ENCODE assay signal across 8 cellular contexts in the genomic region with DNA sequence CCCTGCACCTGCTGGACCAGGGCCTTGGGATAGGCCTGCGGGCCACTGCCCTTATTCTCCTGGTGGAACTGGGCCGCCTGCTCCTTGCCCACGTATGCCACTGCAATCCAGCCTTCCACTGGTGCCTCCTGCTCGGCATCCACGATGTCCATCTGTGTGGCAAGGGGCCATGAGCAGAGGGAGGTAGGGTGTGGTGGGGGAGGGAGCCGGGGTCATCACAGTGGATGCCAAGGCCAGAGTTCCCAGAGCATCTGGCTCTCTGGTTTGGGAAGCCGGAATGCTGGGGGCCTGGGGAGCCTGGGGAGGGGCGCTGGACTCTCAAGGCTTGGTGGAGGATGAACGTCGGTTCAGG. TPM values are rescaled to one million over a fixed set of nuclear protein-coding genes. Genes with fewer than 3 reads are reported as not detected.
DNase-seq lines count a peak whose midpoint lies in the region; ATAC-seq and TF ChIP-seq lines count a peak whose summit lies in the region.

No MANE protein-coding gene starts in this region.

- H3K36me3 ChIP-seq in iPS-20b (ENCODE audit: insufficient read depth, low read depth, low read length), result peaks cover 10% of the 10 kb centered on the region

- H3K27me3 ChIP-seq in iPS-20b (ENCODE audit: insufficient read depth, low read length), result no peaks in the 10 kb centered on the region

- CTCF ChIA-PET in activated CD8-positive, alpha-beta T cell treated with anti-CD3 and anti-CD28 coated beads, Interleukin-2, amount 10 ng/mL, durations not matched to agents 7 days and 5 days (lab: Charles Lee), result interaction anchor here (0.7 to 17.8 kb wide), 11 partner anchors 9 to 131 kb away, joined by 3 to 346 read pairs (median 3); a partner anchor contains a TSS

- DNase-seq in HFF-Myc (ENCODE audit: extremely low read depth, low read depth), result no peak
- no peak for DNase-seq in activated CD8-positive, alpha-beta T cell treated with anti-CD3 and anti-CD28 coated beads, Interleukin-2, amount 10 ng/mL, durations not matched to agents 7 days and 5 days
- no peak for DNase-seq in stimulated activated naive B cell treated with anti-CD40 and anti-IgM and Interleukin-4, amounts not matched to agents 10 μg/mL and 1 μg/mL and 100 μg/mL, for 72 hours
- no peak for DNase-seq in effector CD4-positive, alpha-beta T cell
- DNase-seq in T1000 (lab: John Stamatoyannopoulos, UW), result no peak
- no peak for DNase-seq in NCI-H524 (lab: John Stamatoyannopoulos, UW)
- DNase-seq in NK-92 (lab: John Stamatoyannopoulos, UW; ENCODE audit: unreplicated experiment), result no peak

- peak overlapping the region; percentile 51 for H3K4me3 ChIP-seq in HFF-Myc (replicated peaks; ENCODE audit: low read depth, low read length)
- H3K4me3 ChIP-seq in iPS-20b (ENCODE audit: low read length), result peak overlapping the region; percentile 72

- peak overlapping the region; percentile 70; the same call in 1 of the 2 replicates for H3K9ac ChIP-seq in iPS-20b (ENCODE audit: low read depth, low read length)

- H3K4me3 Mint-ChIP-seq in activated CD8-positive, alpha-beta T cell treated with anti-CD3 and anti-CD28 coated beads, Interleukin-2, amount 10 ng/mL, durations not matched to agents 7 days and 5 days, result peak overlapping the region; percentile 79
- H3K4me3 Mint-ChIP-seq in stimulated activated naive B cell treated with anti-CD40 and anti-IgM and Interleukin-4, amounts not matched to agents 10 μg/mL and 1 μg/mL and 100 μg/mL, for 72 hours, result peak overlapping the region; percentile 80 to 87

- H3K27me3 Mint-ChIP-seq in activated CD8-positive, alpha-beta T cell treated with anti-CD3 and anti-CD28 coated beads, Interleukin-2, amount 10 ng/mL, durations not matched to agents 7 days and 5 days (ENCODE audit: low read depth), result no peaks in the 10 kb centered on the region
- peaks cover 5 to 6% of the 10 kb centered on the region in 2 donors for H3K27me3 Mint-ChIP-seq in stimulated activated naive B cell treated with anti-CD40 and anti-IgM and Interleukin-4, amounts not matched to agents 10 μg/mL and 1 μg/mL and 100 μg/mL, for 72 hours

- ATAC-seq in activated CD8-positive, alpha-beta T cell treated with anti-CD3 and anti-CD28 coated beads, Interleukin-2, amount 10 ng/mL, durations not matched to agents 7 days and 5 days, result no peak
- no peak for ATAC-seq in stimulated activated naive B cell treated with anti-CD40 and anti-IgM and Interleukin-4, amounts not matched to agents 10 μg/mL and 1 μg/mL and 100 μg/mL, for 72 hours (replicated peaks)

- no peaks in the 10 kb centered on the region for H3K36me3 Mint-ChIP-seq in activated CD8-positive, alpha-beta T cell treated with anti-CD3 and anti-CD28 coated beads, Interleukin-2, amount 10 ng/mL, durations not matched to agents 7 days and 5 days (ENCODE audit: low read depth)
- peaks cover 1 to 7% of the 10 kb centered on the region in 2 donors for H3K36me3 Mint-ChIP-seq in stimulated activated naive B cell treated with anti-CD40 and anti-IgM and Interleukin-4, amounts not matched to agents 10 μg/mL and 1 μg/mL and 100 μg/mL, for 72 hours

- POLR2A ChIA-PET in activated CD8-positive, alpha-beta T cell treated with anti-CD3 and anti-CD28 coated beads, Interleukin-2, amount 10 ng/mL, durations not matched to agents 7 days and 5 days (lab: Charles Lee), result interaction anchor here (0.6 to 4.0 kb wide), 3 partner anchors 37 to 645 kb away, joined by 3 to 32 read pairs (median 4); a partner anchor contains a TSS

- peaks cover 26% of the 10 kb centered on the region for H3K4me1 Mint-ChIP-seq in activated CD8-positive, alpha-beta T cell treated with anti-CD3 and anti-CD28 coated beads, Interleukin-2, amount 10 ng/mL, durations not matched to agents 7 days and 5 days (ENCODE audit: low read depth)
- H3K4me1 Mint-ChIP-seq in stimulated activated naive B cell treated with anti-CD40 and anti-IgM and Interleukin-4, amounts not matched to agents 10 μg/mL and 1 μg/mL and 100 μg/mL, for 72 hours, result peaks cover 18 to 32% of the 10 kb centered on the region in 2 donors

- peaks cover 5% of the 10 kb centered on the region; the same call in 1 of the 2 replicates for H3K4me1 ChIP-seq in iPS-20b (ENCODE audit: insufficient read depth, low read length)

- H3K9me3 ChIP-seq in iPS-20b (ENCODE audit: insufficient read depth, low read depth, low read length), result peaks cover 6% of the 10 kb centered on the region

- H3K27ac Mint-ChIP-seq in activated CD8-positive, alpha-beta T cell treated with anti-CD3 and anti-CD28 coated beads, Interleukin-2, amount 10 ng/mL, durations not matched to agents 7 days and 5 days, result peak overlapping the region; percentile 68
- peak overlapping the region; percentile 93 for H3K27ac Mint-ChIP-seq in stimulated activated naive B cell treated with anti-CD40 and anti-IgM and Interleukin-4, amounts not matched to agents 10 μg/mL and 1 μg/mL and 100 μg/mL, for 72 hours

- no peaks in the 10 kb centered on the region for H3K9me3 Mint-ChIP-seq in activated CD8-positive, alpha-beta T cell treated with anti-CD3 and anti-CD28 coated beads, Interleukin-2, amount 10 ng/mL, durations not matched to agents 7 days and 5 days (ENCODE audit: insufficient read depth)
- no peaks in the 10 kb centered on the region for H3K9me3 Mint-ChIP-seq in stimulated activated naive B cell treated with anti-CD40 and anti-IgM and Interleukin-4, amounts not matched to agents 10 μg/mL and 1 μg/mL and 100 μg/mL, for 72 hours

- no peak overlapping the region for H3K27ac ChIP-seq in iPS-20b (ENCODE audit: low read length)

- TF ChIP-seq CTCF in HFF-Myc (IDR thresholded peaks at IDR 0.05; ENCODE audit: low read depth, low read length, missing control alignments), result no peak

RNA-seq across cellular contexts. Expression of a gene that starts 0.6 kb away (rescaled TPM):
- total RNA-seq in activated CD8-positive, alpha-beta T cell treated with anti-CD3 and anti-CD28 coated beads, Interleukin-2, amount 10 ng/mL, durations not matched to agents 7 days and 5 days, result 10 to 100 TPM; 12.0 to 14.6 TPM

RNA-seq across cellular contexts. Expression of a gene that starts 10.2 kb away (rescaled TPM):
- total RNA-seq in activated CD8-positive, alpha-beta T cell treated with anti-CD3 and anti-CD28 coated beads, Interleukin-2, amount 10 ng/mL, durations not matched to agents 7 days and 5 days, result 10 to 100 TPM in 1 of 2 experiments, 1 to 10 TPM in 1; 9.7 to 13.1 TPM

RNA-seq across cellular contexts. Expression of a gene that starts 29.8 kb away (rescaled TPM):
- 1 to 10 TPM; 4.3 to 5.0 TPM for total RNA-seq in activated CD8-positive, alpha-beta T cell treated with anti-CD3 and anti-CD28 coated beads, Interleukin-2, amount 10 ng/mL, durations not matched to agents 7 days and 5 days

RNA-seq across cellular contexts. Expression of a gene that starts 29.9 kb away (rescaled TPM):
- total RNA-seq in activated CD8-positive, alpha-beta T cell treated with anti-CD3 and anti-CD28 coated beads, Interleukin-2, amount 10 ng/mL, durations not matched to agents 7 days and 5 days, result 100 to 1,000 TPM; 211 to 246 TPM

RNA-seq across cellular contexts. Expression of a gene that starts 39.0 kb away (rescaled TPM):
- 10 to 100 TPM; 67.4 to 68.0 TPM for total RNA-seq in activated CD8-positive, alpha-beta T cell treated with anti-CD3 and anti-CD28 coated beads, Interleukin-2, amount 10 ng/mL, durations not matched to agents 7 days and 5 days
